In the genomic region with DNA sequence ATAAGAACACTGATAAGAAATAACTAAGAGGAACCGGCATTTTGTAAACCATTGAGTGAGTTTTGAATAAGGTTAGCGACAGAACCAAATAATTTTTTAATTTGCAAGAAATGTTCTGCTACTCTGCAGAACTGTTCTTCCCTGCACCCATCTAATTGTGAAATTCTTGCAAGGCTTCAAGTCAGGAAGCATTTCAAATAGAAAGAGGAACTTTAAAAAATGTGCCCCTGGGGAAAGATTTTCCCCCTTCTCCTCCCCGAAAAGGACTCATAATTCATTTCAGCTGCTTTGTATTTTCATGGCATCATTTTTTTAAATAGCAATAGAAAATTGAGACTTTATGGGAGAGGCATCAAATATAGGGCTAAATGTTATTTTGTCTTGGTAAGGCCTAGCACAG, we compare ENCODE assay signal across 15 cellular contexts.
A peak's percentile ranks its signal among the peaks of the same experiment; 100 is the strongest.
DNase-seq lines count a peak whose midpoint lies in the region; ATAC-seq and TF ChIP-seq lines count a peak whose summit lies in the region.
"Had no signal": no experiment of that assay in that cellular context is flagged by ENCODE, and none has a peak within 500 bp of the region (broad histone marks: within the 10 kb centered on the region; RNA-seq: fewer than 3 reads in every experiment).

No MANE protein-coding gene starts in this region.

- peak; percentile 55 for DNase-seq in EH (ENCODE audit: low read depth)
- DNase-seq in NOMO-1 treated with dmso at 0.1 percent for 144 hours (lab: John Stamatoyannopoulos, UW; ENCODE audit: unreplicated experiment) = peak; percentile 41
- no peak for DNase-seq in sciatic nerve (ENCODE audit: low spot score)
- DNase-seq in SW 1271 (lab: John Stamatoyannopoulos, UW) = no peak
- DNase-seq in activated CD8-positive, alpha-beta T cell treated with anti-CD3 and anti-CD28 coated beads for 36 hours = no peak
- DNase-seq in NCI-H2171 (lab: John Stamatoyannopoulos, UW) = no peak
- DNase-seq: activated CD4-positive, alpha-beta T cell treated with anti-CD3 and anti-CD28 coated beads for 36 hours; activated gamma-delta T cell treated with Interleukin-2 at 50 U/mL for 16 hours; CD8-positive, alpha-beta T cell; NCI-H1092; NCI-H526 treated with DMSO at 0.1 percent for 48 hours had no signal

- H3K27me3 Mint-ChIP-seq in dendritic cell treated with granulocyte-macrophage colony-stimulating factor and Interleukin-4, amounts not matched to agents 40 ng/mL and 50 ng/mL, for 4 days = no peaks in the 10 kb centered on the region
- H3K27me3 Mint-ChIP-seq in activated CD8-positive, alpha-beta T cell treated with anti-CD3 and anti-CD28 coated beads for 36 hours = no peaks in the 10 kb centered on the region
- H3K27me3 Mint-ChIP-seq: activated CD4-positive, alpha-beta T cell treated with anti-CD3 and anti-CD28 coated beads for 36 hours; stimulated activated naive CD8-positive, alpha-beta T cell treated with anti-CD3 and anti-CD28 coated beads, Interleukin-15, Interleukin-2, amounts not matched to agents 100 ng/mL and 50 ng/mL, for 24 hours had no signal

- no peaks in the 10 kb centered on the region for H3K9me3 Mint-ChIP-seq in dendritic cell treated with granulocyte-macrophage colony-stimulating factor and Interleukin-4, amounts not matched to agents 40 ng/mL and 50 ng/mL, for 4 days
- peaks cover 3% of the 10 kb centered on the region for H3K9me3 Mint-ChIP-seq in activated CD8-positive, alpha-beta T cell treated with anti-CD3 and anti-CD28 coated beads for 36 hours

- POLR2A ChIA-PET in activated CD8-positive, alpha-beta T cell treated with anti-CD3 and anti-CD28 coated beads for 36 hours (lab: Charles Lee) = no interaction called here

- TF ChIP-seq CTCF in activated CD8-positive, alpha-beta T cell treated with anti-CD3 and anti-CD28 coated beads for 36 hours (IDR thresholded peaks at IDR 0.05) = no peak

- no peak overlapping the region for H3K4me3 Mint-ChIP-seq in dendritic cell treated with granulocyte-macrophage colony-stimulating factor and Interleukin-4, amounts not matched to agents 40 ng/mL and 50 ng/mL, for 4 days
- H3K4me3 Mint-ChIP-seq in activated CD8-positive, alpha-beta T cell treated with anti-CD3 and anti-CD28 coated beads for 36 hours = no peak overlapping the region
- H3K4me3 Mint-ChIP-seq: activated CD4-positive, alpha-beta T cell treated with anti-CD3 and anti-CD28 coated beads for 36 hours; CD8-positive, alpha-beta T cell; stimulated activated naive CD8-positive, alpha-beta T cell treated with anti-CD3 and anti-CD28 coated beads, Interleukin-15, Interleukin-2, amounts not matched to agents 100 ng/mL and 50 ng/mL, for 24 hours had no signal

- CTCF ChIA-PET in activated CD8-positive, alpha-beta T cell treated with anti-CD3 and anti-CD28 coated beads for 36 hours (lab: Charles Lee) = no interaction called here

- H3K4me1 Mint-ChIP-seq in dendritic cell treated with granulocyte-macrophage colony-stimulating factor and Interleukin-4, amounts not matched to agents 40 ng/mL and 50 ng/mL, for 4 days (ENCODE audit: low read depth) = peaks cover 77% of the 10 kb centered on the region
- peaks cover 3% of the 10 kb centered on the region for H3K4me1 Mint-ChIP-seq in activated CD8-positive, alpha-beta T cell treated with anti-CD3 and anti-CD28 coated beads for 36 hours (ENCODE audit: low read depth)

- peaks cover 9% of the 10 kb centered on the region for H3K36me3 Mint-ChIP-seq in dendritic cell treated with granulocyte-macrophage colony-stimulating factor and Interleukin-4, amounts not matched to agents 40 ng/mL and 50 ng/mL, for 4 days (ENCODE audit: low read depth)
- no peaks in the 10 kb centered on the region for H3K36me3 Mint-ChIP-seq in activated CD8-positive, alpha-beta T cell treated with anti-CD3 and anti-CD28 coated beads for 36 hours (ENCODE audit: low read depth)
- H3K36me3 Mint-ChIP-seq: CD8-positive, alpha-beta T cell had no signal

- intact Hi-C loops in dendritic cell treated with granulocyte-macrophage colony-stimulating factor and Interleukin-4, amounts not matched to agents 40 ng/mL and 50 ng/mL, for 4 days (cut with micrococcal nuclease) = loop anchor here (10.0 kb wide), 1 partner anchor 271 kb away; no protein-coding TSS in a partner anchor
- intact Hi-C loops in sciatic nerve (cut with DNase I) = no loop called here
- intact Hi-C loops in activated CD8-positive, alpha-beta T cell treated with anti-CD3 and anti-CD28 coated beads for 36 hours (cut with micrococcal nuclease) = no loop called here

- ATAC-seq in sciatic nerve = peak; percentile 62
- ATAC-seq in activated CD8-positive, alpha-beta T cell treated with anti-CD3 and anti-CD28 coated beads for 36 hours = no peak
- ATAC-seq in GM21576 (IDR thresholded peaks at IDR 0.05; ENCODE audit: unreplicated experiment) = no peak
- ATAC-seq: activated CD4-positive, alpha-beta T cell treated with anti-CD3 and anti-CD28 coated beads for 36 hours; CD8-positive, alpha-beta T cell; SK-N-SH treated with all-trans-retinoic acid at 6 μM for 48 hours had no signal

- H3K27ac Mint-ChIP-seq in dendritic cell treated with granulocyte-macrophage colony-stimulating factor and Interleukin-4, amounts not matched to agents 40 ng/mL and 50 ng/mL, for 4 days = peak overlapping the region; percentile 94
- no peak overlapping the region for H3K27ac Mint-ChIP-seq in activated CD8-positive, alpha-beta T cell treated with anti-CD3 and anti-CD28 coated beads for 36 hours
- H3K27ac Mint-ChIP-seq: activated CD4-positive, alpha-beta T cell treated with anti-CD3 and anti-CD28 coated beads for 36 hours; CD8-positive, alpha-beta T cell; stimulated activated naive CD8-positive, alpha-beta T cell treated with anti-CD3 and anti-CD28 coated beads, Interleukin-15, Interleukin-2, amounts not matched to agents 100 ng/mL and 50 ng/mL, for 24 hours had no signal

Comparison
In these comparisons a context has a peak if more than half of its experiments do, and no peak if none do; other contexts are left out.
1. DNase-seq: peak in EH (single experiment) and NOMO-1 treated with dmso at 0.1 percent for 144 hours (single experiment); none in sciatic nerve (single experiment), SW 1271 (0 of 2), activated CD8-positive, alpha-beta T cell treated with anti-CD3 and anti-CD28 coated beads for 36 hours (single experiment) and NCI-H2171 (single experiment).